In genomic region chr11:19380375-19380774, GRCh38 we compare ENCODE assay signal across 1 cellular context.
A peak's percentile ranks its signal among the peaks of the same experiment; 100 is the strongest.
TF ChIP-seq lines count a peak whose summit lies in the region.

No MANE protein-coding gene starts in this region.

TF ChIP-seq in HepG2, 621 proteins besides CTCF, POLR2A, EP300 and RAD21 (continued from another document):
- TF ChIP-seq CREB1 (IDR thresholded peaks at IDR 0.05) (0 out of 2 replicates have a peak, but pooled peaks have one; percentile 21), CREB1 (CRISPR knock-in tag; IDR thresholded peaks at IDR 0.05) (no peak), ZNF235 (CRISPR knock-in tag; IDR thresholded peaks at IDR 0.05; ENCODE audit: borderline replicate concordance) (no peak)
- TF ChIP-seq, protein P1, sequence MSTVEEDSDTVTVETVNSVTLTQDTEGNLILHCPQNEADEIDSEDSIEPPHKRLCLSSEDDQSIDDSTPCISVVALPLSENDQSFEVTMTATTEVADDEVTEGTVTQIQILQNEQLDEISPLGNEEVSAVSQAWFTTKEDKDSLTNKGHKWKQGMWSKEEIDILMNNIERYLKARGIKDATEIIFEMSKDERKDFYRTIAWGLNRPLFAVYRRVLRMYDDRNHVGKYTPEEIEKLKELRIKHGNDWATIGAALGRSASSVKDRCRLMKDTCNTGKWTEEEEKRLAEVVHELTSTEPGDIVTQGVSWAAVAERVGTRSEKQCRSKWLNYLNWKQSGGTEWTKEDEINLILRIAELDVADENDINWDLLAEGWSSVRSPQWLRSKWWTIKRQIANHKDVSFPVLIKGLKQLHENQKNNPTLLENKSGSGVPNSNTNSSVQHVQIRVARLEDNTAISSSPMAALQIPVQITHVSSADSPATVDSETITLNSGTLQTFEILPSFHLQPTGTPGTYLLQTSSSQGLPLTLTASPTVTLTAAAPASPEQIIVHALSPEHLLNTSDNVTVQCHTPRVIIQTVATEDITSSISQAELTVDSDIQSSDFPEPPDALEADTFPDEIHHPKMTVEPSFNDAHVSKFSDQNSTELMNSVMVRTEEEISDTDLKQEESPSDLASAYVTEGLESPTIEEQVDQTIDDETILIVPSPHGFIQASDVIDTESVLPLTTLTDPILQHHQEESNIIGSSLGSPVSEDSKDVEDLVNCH (CRISPR knock-in tag; IDR thresholded peaks at IDR 0.05) = no peak
